Comparison of ENCODE assay signal across 3 cellular contexts in the genomic region with DNA sequence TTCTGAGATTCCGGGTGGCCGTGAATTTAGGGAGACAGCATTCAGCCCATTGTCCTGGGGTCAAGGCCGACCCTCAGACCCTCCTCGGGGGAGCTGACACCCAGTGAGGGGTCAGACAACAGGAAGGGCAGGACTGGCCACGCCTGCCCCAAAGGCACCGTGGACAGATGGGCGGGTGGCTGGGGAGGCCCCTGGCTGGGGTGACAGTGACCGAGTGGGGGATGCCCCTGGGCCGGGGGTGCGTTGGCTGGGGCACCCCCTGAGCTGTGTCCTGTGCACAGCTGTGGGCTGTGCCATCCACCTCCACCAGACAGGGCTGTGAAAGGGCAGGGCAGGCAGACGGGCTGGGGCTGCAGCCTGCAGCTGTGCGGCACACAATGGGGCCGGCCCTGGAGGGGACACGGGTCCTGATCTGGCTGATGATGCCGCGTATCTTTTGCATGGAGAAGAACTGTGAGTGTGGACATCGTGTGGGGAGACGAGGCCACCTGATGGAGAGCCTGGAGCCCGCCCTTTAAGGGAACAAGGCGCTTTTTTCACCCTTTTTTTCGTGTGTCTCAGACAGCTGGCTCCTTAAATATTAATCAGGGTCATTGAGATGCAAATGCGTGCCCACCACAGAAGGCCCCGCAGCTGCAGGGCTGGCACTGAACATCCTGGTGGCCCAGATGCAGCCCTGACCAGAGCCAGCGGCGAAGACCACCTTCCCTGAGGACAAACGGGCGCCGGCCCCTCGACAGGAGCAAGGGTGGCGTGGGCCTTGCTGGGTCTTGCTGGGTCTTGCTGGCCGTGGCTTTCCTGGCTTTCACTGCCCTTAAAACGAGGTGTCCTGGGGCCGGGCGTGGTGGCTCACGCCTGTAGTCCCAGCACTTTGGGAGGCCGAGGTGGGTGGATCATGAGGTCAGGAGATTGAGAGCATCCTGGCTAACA.
TF ChIP-seq lines count a peak whose summit lies in the region.

No MANE protein-coding gene starts in this region.

TF ChIP-seq in SK-N-SH treated with all-trans-retinoic acid at 6 μM for 48 hours, 23 proteins besides CTCF, POLR2A, EP300 and RAD21:
- no peak for TF ChIP-seq ZFP30 (CRISPR knock-in tag; IDR thresholded peaks at IDR 0.05)
- TF ChIP-seq ZNF70 (CRISPR knock-in tag; IDR thresholded peaks at IDR 0.05), result no peak

TF ChIP-seq in SK-N-SH, 30 proteins besides CTCF, POLR2A, EP300 and RAD21:
- TF ChIP-seq NFIC (IDR thresholded peaks at IDR 0.05; ENCODE audit: borderline replicate concordance), result no peak
- no peak for TF ChIP-seq TCF12 (IDR thresholded peaks at IDR 0.05)
- no peak for TF ChIP-seq CHD2 (IDR thresholded peaks at IDR 0.05; ENCODE audit: low read length, partially characterized antibody)
- TF ChIP-seq, protein P1, sequence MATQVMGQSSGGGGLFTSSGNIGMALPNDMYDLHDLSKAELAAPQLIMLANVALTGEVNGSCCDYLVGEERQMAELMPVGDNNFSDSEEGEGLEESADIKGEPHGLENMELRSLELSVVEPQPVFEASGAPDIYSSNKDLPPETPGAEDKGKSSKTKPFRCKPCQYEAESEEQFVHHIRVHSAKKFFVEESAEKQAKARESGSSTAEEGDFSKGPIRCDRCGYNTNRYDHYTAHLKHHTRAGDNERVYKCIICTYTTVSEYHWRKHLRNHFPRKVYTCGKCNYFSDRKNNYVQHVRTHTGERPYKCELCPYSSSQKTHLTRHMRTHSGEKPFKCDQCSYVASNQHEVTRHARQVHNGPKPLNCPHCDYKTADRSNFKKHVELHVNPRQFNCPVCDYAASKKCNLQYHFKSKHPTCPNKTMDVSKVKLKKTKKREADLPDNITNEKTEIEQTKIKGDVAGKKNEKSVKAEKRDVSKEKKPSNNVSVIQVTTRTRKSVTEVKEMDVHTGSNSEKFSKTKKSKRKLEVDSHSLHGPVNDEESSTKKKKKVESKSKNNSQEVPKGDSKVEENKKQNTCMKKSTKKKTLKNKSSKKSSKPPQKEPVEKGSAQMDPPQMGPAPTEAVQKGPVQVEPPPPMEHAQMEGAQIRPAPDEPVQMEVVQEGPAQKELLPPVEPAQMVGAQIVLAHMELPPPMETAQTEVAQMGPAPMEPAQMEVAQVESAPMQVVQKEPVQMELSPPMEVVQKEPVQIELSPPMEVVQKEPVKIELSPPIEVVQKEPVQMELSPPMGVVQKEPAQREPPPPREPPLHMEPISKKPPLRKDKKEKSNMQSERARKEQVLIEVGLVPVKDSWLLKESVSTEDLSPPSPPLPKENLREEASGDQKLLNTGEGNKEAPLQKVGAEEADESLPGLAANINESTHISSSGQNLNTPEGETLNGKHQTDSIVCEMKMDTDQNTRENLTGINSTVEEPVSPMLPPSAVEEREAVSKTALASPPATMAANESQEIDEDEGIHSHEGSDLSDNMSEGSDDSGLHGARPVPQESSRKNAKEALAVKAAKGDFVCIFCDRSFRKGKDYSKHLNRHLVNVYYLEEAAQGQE (IDR thresholded peaks at IDR 0.05; ENCODE audit: low read depth, low read length), result no peak

TF ChIP-seq in H1, 55 proteins besides CTCF, POLR2A, EP300 and RAD21:
- TF ChIP-seq JUND (IDR thresholded peaks at IDR 0.05; ENCODE audit: low read length) (no peak), SP1 (IDR thresholded peaks at IDR 0.05; ENCODE audit: low read depth, low read length) (no peak), SIX5 (IDR thresholded peaks at IDR 0.05; ENCODE audit: low read depth, low read length) (no peak), GABPA (IDR thresholded peaks at IDR 0.05; ENCODE audit: borderline replicate concordance, insufficient read depth, low read length) (no peak), YY1 (IDR thresholded peaks at IDR 0.05; ENCODE audit: low read depth, low read length) (no peak), BACH1 (IDR thresholded peaks at IDR 0.05; ENCODE audit: low read length) (no peak)
- TF ChIP-seq, protein P2, sequence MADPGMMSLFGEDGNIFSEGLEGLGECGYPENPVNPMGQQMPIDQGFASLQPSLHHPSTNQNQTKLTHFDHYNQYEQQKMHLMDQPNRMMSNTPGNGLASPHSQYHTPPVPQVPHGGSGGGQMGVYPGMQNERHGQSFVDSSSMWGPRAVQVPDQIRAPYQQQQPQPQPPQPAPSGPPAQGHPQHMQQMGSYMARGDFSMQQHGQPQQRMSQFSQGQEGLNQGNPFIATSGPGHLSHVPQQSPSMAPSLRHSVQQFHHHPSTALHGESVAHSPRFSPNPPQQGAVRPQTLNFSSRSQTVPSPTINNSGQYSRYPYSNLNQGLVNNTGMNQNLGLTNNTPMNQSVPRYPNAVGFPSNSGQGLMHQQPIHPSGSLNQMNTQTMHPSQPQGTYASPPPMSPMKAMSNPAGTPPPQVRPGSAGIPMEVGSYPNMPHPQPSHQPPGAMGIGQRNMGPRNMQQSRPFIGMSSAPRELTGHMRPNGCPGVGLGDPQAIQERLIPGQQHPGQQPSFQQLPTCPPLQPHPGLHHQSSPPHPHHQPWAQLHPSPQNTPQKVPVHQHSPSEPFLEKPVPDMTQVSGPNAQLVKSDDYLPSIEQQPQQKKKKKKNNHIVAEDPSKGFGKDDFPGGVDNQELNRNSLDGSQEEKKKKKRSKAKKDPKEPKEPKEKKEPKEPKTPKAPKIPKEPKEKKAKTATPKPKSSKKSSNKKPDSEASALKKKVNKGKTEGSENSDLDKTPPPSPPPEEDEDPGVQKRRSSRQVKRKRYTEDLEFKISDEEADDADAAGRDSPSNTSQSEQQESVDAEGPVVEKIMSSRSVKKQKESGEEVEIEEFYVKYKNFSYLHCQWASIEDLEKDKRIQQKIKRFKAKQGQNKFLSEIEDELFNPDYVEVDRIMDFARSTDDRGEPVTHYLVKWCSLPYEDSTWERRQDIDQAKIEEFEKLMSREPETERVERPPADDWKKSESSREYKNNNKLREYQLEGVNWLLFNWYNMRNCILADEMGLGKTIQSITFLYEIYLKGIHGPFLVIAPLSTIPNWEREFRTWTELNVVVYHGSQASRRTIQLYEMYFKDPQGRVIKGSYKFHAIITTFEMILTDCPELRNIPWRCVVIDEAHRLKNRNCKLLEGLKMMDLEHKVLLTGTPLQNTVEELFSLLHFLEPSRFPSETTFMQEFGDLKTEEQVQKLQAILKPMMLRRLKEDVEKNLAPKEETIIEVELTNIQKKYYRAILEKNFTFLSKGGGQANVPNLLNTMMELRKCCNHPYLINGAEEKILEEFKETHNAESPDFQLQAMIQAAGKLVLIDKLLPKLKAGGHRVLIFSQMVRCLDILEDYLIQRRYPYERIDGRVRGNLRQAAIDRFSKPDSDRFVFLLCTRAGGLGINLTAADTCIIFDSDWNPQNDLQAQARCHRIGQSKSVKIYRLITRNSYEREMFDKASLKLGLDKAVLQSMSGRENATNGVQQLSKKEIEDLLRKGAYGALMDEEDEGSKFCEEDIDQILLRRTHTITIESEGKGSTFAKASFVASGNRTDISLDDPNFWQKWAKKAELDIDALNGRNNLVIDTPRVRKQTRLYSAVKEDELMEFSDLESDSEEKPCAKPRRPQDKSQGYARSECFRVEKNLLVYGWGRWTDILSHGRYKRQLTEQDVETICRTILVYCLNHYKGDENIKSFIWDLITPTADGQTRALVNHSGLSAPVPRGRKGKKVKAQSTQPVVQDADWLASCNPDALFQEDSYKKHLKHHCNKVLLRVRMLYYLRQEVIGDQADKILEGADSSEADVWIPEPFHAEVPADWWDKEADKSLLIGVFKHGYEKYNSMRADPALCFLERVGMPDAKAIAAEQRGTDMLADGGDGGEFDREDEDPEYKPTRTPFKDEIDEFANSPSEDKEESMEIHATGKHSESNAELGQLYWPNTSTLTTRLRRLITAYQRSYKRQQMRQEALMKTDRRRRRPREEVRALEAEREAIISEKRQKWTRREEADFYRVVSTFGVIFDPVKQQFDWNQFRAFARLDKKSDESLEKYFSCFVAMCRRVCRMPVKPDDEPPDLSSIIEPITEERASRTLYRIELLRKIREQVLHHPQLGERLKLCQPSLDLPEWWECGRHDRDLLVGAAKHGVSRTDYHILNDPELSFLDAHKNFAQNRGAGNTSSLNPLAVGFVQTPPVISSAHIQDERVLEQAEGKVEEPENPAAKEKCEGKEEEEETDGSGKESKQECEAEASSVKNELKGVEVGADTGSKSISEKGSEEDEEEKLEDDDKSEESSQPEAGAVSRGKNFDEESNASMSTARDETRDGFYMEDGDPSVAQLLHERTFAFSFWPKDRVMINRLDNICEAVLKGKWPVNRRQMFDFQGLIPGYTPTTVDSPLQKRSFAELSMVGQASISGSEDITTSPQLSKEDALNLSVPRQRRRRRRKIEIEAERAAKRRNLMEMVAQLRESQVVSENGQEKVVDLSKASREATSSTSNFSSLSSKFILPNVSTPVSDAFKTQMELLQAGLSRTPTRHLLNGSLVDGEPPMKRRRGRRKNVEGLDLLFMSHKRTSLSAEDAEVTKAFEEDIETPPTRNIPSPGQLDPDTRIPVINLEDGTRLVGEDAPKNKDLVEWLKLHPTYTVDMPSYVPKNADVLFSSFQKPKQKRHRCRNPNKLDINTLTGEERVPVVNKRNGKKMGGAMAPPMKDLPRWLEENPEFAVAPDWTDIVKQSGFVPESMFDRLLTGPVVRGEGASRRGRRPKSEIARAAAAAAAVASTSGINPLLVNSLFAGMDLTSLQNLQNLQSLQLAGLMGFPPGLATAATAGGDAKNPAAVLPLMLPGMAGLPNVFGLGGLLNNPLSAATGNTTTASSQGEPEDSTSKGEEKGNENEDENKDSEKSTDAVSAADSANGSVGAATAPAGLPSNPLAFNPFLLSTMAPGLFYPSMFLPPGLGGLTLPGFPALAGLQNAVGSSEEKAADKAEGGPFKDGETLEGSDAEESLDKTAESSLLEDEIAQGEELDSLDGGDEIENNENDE (IDR thresholded peaks at IDR 0.05; ENCODE audit: insufficient replicate concordance, low read length), result no peak
